Comparison of ENCODE assay signal across 16 cellular contexts in genomic region chr9:107438211-107439030, GRCh38. TPM values are rescaled to one million over a fixed set of nuclear protein-coding genes. Genes with fewer than 3 reads are reported as not detected.
DNase-seq lines count a peak whose midpoint lies in the region; ATAC-seq and TF ChIP-seq lines count a peak whose summit lies in the region.
"Had no signal": no experiment of that assay in that cellular context is flagged by ENCODE, and none has a peak within 500 bp of the region (broad histone marks: within the 10 kb centered on the region; RNA-seq: fewer than 3 reads in every experiment).

No MANE protein-coding gene starts in this region.

- CTCF ChIA-PET in WTC11 (lab: Charles Lee): interaction anchor here (1.1 to 4.2 kb wide), 4 partner anchors 13 to 49 kb away, joined by 6 to 29 read pairs (median 8); no protein-coding TSS in a partner anchor

- no peak overlapping the region for H2AK5ac ChIP-seq in mesenchymal stem cell (ENCODE audit: low read length, severe bottlenecking)

- H3K4me1 Mint-ChIP-seq in WTC11: peaks cover 22% of the 10 kb centered on the region
- no peaks in the 10 kb centered on the region for H3K4me1 Mint-ChIP-seq in stimulated activated naive CD8-positive, alpha-beta T cell treated with anti-CD3 and anti-CD28 coated beads, Interleukin-15, amount 100 ng/mL, for 72 hours
- H3K4me1 Mint-ChIP-seq: activated naive CD4-positive, alpha-beta T cell treated with anti-CD3 and anti-CD28 coated beads, Interleukin-2, amount 10 ng/mL, durations not matched to agents 7 days and 5 days had no signal

- POLR2A ChIA-PET in WTC11 (lab: Charles Lee): no interaction called here

- H3K36me3 ChIP-seq in HUES64 (ENCODE audit: insufficient read depth, low read length): no peaks in the 10 kb centered on the region
- no peaks in the 10 kb centered on the region for H3K36me3 ChIP-seq in mesenchymal stem cell (ENCODE audit: control insufficient read depth in 1 of 2, insufficient read depth in 2 of 2, low read depth in 1 of 2, low read length in 2 of 2)
- no peaks in the 10 kb centered on the region for H3K36me3 ChIP-seq in stomach
- H3K36me3 ChIP-seq: right lobe of liver, WERI-Rb-1 had no signal

- H3K27ac Mint-ChIP-seq in WTC11: peak overlapping the region; percentile 98
- H3K27ac Mint-ChIP-seq in stimulated activated naive CD8-positive, alpha-beta T cell treated with anti-CD3 and anti-CD28 coated beads, Interleukin-15, amount 100 ng/mL, for 72 hours: no peak overlapping the region
- H3K27ac Mint-ChIP-seq: activated naive CD4-positive, alpha-beta T cell treated with anti-CD3 and anti-CD28 coated beads, Interleukin-2, amount 10 ng/mL, durations not matched to agents 7 days and 5 days; dendritic cell treated with granulocyte-macrophage colony-stimulating factor and Interleukin-4, amounts not matched to agents 40 ng/mL and 50 ng/mL, for 4 days had no signal

- no peak for TF ChIP-seq EP300 in stomach (IDR thresholded peaks at IDR 0.05)

- WGBS in HUES64: 32% methylated on average over 6 of the region's 7 CpGs
- 29% methylated on average over 5 of the region's 7 CpGs for WGBS in mesenchymal stem cell
- WGBS in stomach, 5 donors: 54 to 63% (median 62%) methylated on average over 7 of the region's 7 CpGs

- TF ChIP-seq CTCF in WTC11 (IDR thresholded peaks at IDR 0.05) (no peak), stomach (IDR thresholded peaks at IDR 0.05) (no peak)

- no peaks in the 10 kb centered on the region for H3K36me3 Mint-ChIP-seq in WTC11
- H3K36me3 Mint-ChIP-seq: activated naive CD4-positive, alpha-beta T cell treated with anti-CD3 and anti-CD28 coated beads, Interleukin-2, amount 10 ng/mL, durations not matched to agents 7 days and 5 days had no signal

- no peaks in the 10 kb centered on the region for H3K9me3 ChIP-seq in HUES64 (ENCODE audit: insufficient read depth, low read depth, low read length)
- H3K9me3 ChIP-seq in mesenchymal stem cell (ENCODE audit: control insufficient read depth, low read length): no peaks in the 10 kb centered on the region
- no peaks in the 10 kb centered on the region for H3K9me3 ChIP-seq in stomach
- H3K9me3 ChIP-seq: body of pancreas, right lobe of liver had no signal

- H3K27me3 Mint-ChIP-seq in WTC11 (ENCODE audit: low read depth): no peaks in the 10 kb centered on the region
- peaks cover 12% of the 10 kb centered on the region for H3K27me3 Mint-ChIP-seq in stimulated activated naive CD8-positive, alpha-beta T cell treated with anti-CD3 and anti-CD28 coated beads, Interleukin-15, amount 100 ng/mL, for 72 hours
- H3K27me3 Mint-ChIP-seq: activated naive CD4-positive, alpha-beta T cell treated with anti-CD3 and anti-CD28 coated beads, Interleukin-2, amount 10 ng/mL, durations not matched to agents 7 days and 5 days had no signal

- no peak overlapping the region for H3K4me2 ChIP-seq in mesenchymal stem cell (ENCODE audit: low read length, poor library complexity, severe bottlenecking)

- H3K4ac ChIP-seq in mesenchymal stem cell (ENCODE audit: low read depth in 1 of 2, low read length in 2 of 2): no peak overlapping the region

- peak overlapping the region; percentile 60 for H4K8ac ChIP-seq in mesenchymal stem cell (ENCODE audit: low read length)

- H2BK120ac ChIP-seq in mesenchymal stem cell (ENCODE audit: low read depth, low read length): no peak overlapping the region

- TF ChIP-seq POLR2A in stomach (IDR thresholded peaks at IDR 0.05): no peak

- no peak overlapping the region for H2BK5ac ChIP-seq in mesenchymal stem cell (ENCODE audit: low read depth, low read length, poor library complexity, severe bottlenecking)

- DNase-seq in EL (peak; percentile 12), WTC11 (ENCODE audit: low spot score) (peak; percentile 65), mesenchymal stem cell (peak; percentile 88), kidney tubule cell (ENCODE audit: low spot score) (no peak), stomach (no peak)
- DNase-seq in effector CD8-positive, alpha-beta T cell (lab: John Stamatoyannopoulos, UW): no peak
- no peak for DNase-seq in stimulated activated naive CD8-positive, alpha-beta T cell treated with anti-CD3 and anti-CD28 coated beads, Interleukin-15, amount 100 ng/mL, for 72 hours
- DNase-seq: activated naive CD4-positive, alpha-beta T cell treated with anti-CD3 and anti-CD28 coated beads, Interleukin-2, amount 10 ng/mL, durations not matched to agents 7 days and 5 days; body of pancreas; KBM-7; NCI-H2107; right lobe of liver; stimulated activated CD4-positive, alpha-beta T cell treated with anti-CD3 and anti-CD28 coated beads, Interleukin-4, amount 100 ng/mL, for 1 hour; WERI-Rb-1 had no signal

- H3K4me3 ChIP-seq in HUES64 (ENCODE audit: low read length): peak overlapping the region; percentile 18; the same call in 1 of the 2 replicates
- H3K4me3 ChIP-seq in mesenchymal stem cell (ENCODE audit: insufficient read depth in 1 of 2, low read depth in 1 of 2, low read length in 2 of 2): no peak overlapping the region
- no peak overlapping the region for H3K4me3 ChIP-seq in stomach
- H3K4me3 ChIP-seq: body of pancreas, right lobe of liver had no signal

- H3K27ac ChIP-seq in HUES64 (ENCODE audit: low read depth, low read length) (peak overlapping the region; percentile 92; the same call in 1 of the 2 replicates), mesenchymal stem cell (ENCODE audit: low read length, poor library complexity, severe bottlenecking) (no peak overlapping the region), stomach (no peak overlapping the region)
- H3K27ac ChIP-seq: body of pancreas, right lobe of liver, WERI-Rb-1 had no signal

- H3K4me1 ChIP-seq in HUES64 (ENCODE audit: insufficient read depth, low read length): peaks cover 12% of the 10 kb centered on the region
- no peaks in the 10 kb centered on the region for H3K4me1 ChIP-seq in mesenchymal stem cell (ENCODE audit: control insufficient read depth, insufficient read depth, low read depth, low read length)
- peaks cover 0 to 3% (median 2%) of the 10 kb centered on the region in 4 donors for H3K4me1 ChIP-seq in stomach
- H3K4me1 ChIP-seq: body of pancreas, right lobe of liver had no signal

- peak overlapping the region in 1 of 2 experiments; percentile 77 for H2BK12ac ChIP-seq in mesenchymal stem cell (ENCODE audit: low read length in 2 of 2)

- no peak overlapping the region for H3K4me3 Mint-ChIP-seq in WTC11
- no peak overlapping the region for H3K4me3 Mint-ChIP-seq in stimulated activated naive CD8-positive, alpha-beta T cell treated with anti-CD3 and anti-CD28 coated beads, Interleukin-15, amount 100 ng/mL, for 72 hours
- H3K4me3 Mint-ChIP-seq: activated naive CD4-positive, alpha-beta T cell treated with anti-CD3 and anti-CD28 coated beads, Interleukin-2, amount 10 ng/mL, durations not matched to agents 7 days and 5 days; dendritic cell treated with granulocyte-macrophage colony-stimulating factor and Interleukin-4, amounts not matched to agents 40 ng/mL and 50 ng/mL, for 4 days had no signal

- intact Hi-C loops in stomach (cut with DNase I; ENCODE audit: low total_unique reads): no loop called here

- H3K27me3 ChIP-seq in HUES64 (ENCODE audit: insufficient read depth, low read length) (no peaks in the 10 kb centered on the region), mesenchymal stem cell (ENCODE audit: control insufficient read depth in 1 of 2, insufficient read depth in 1 of 2, low read length in 2 of 2) (no peaks in the 10 kb centered on the region), stomach (no peaks in the 10 kb centered on the region)
- H3K27me3 ChIP-seq: body of pancreas, right lobe of liver had no signal

- H3K9ac ChIP-seq in HUES64 (ENCODE audit: low read depth, low read length): peak overlapping the region; percentile 32; the same call in 1 of the 2 replicates
- no peak overlapping the region for H3K9ac ChIP-seq in mesenchymal stem cell (ENCODE audit: low read length)

- no peaks in the 10 kb centered on the region for H3K79me1 ChIP-seq in mesenchymal stem cell (replicated peaks; ENCODE audit: low read length, poor library complexity, severe bottlenecking)

- H3K9me3 Mint-ChIP-seq in WTC11: no peaks in the 10 kb centered on the region
- H3K9me3 Mint-ChIP-seq in stimulated activated naive CD8-positive, alpha-beta T cell treated with anti-CD3 and anti-CD28 coated beads, Interleukin-15, amount 100 ng/mL, for 72 hours: no peaks in the 10 kb centered on the region
- H3K9me3 Mint-ChIP-seq: activated naive CD4-positive, alpha-beta T cell treated with anti-CD3 and anti-CD28 coated beads, Interleukin-2, amount 10 ng/mL, durations not matched to agents 7 days and 5 days; dendritic cell treated with granulocyte-macrophage colony-stimulating factor and Interleukin-4, amounts not matched to agents 40 ng/mL and 50 ng/mL, for 4 days had no signal

- no peak overlapping the region for H2AFZ ChIP-seq in mesenchymal stem cell (ENCODE audit: low read depth, low read length)

- H3K18ac ChIP-seq in mesenchymal stem cell (ENCODE audit: low read depth in 1 of 2, low read length in 2 of 2): peak overlapping the region; percentile 29 to 37

- ATAC-seq in WTC11: peak; percentile 98
- ATAC-seq in stimulated activated naive CD8-positive, alpha-beta T cell treated with anti-CD3 and anti-CD28 coated beads, Interleukin-15, amount 100 ng/mL, for 72 hours: no peak
- ATAC-seq: body of pancreas had no signal

- no peak overlapping the region for H3K14ac ChIP-seq in mesenchymal stem cell (ENCODE audit: low read length in 2 of 2)

- peak overlapping the region; percentile 48 for H2BK15ac ChIP-seq in mesenchymal stem cell (ENCODE audit: low read depth, poor library complexity, severe bottlenecking)

- peak overlapping the region; percentile 61 for H4K91ac ChIP-seq in mesenchymal stem cell (ENCODE audit: low read length)

- H3K23ac ChIP-seq in mesenchymal stem cell (ENCODE audit: low read length in 2 of 2): no peak overlapping the region

TF ChIP-seq in WTC11, 78 proteins besides CTCF, POLR2A, EP300 and RAD21 (continues in another document):
- TF ChIP-seq TEAD1 (CRISPR knock-in tag; IDR thresholded peaks at IDR 0.05): peak; percentile 94

RNA-seq across cellular contexts. Expression of gene KLF4, which starts 51.1 kb away (rescaled TPM):
- 1.5 TPM for polyA plus RNA-seq in HUES64 (2013, experiment 1 of 2)
- 1.7 TPM for polyA plus RNA-seq in HUES64 (2013, experiment 2 of 2)
- total RNA-seq in WTC11 (2021) (5.9 to 8.9 TPM (median 7.6 TPM) in 3 replicates), stomach (100 to 1,000 TPM in 1 of 5 donors, 10 to 100 TPM in 4; 34.8 to 323 (median 58.6) TPM)
- 21.2 TPM for polyA plus RNA-seq in mesenchymal stem cell (2013, experiment 1 of 2)
- polyA plus RNA-seq in mesenchymal stem cell (2013, experiment 2 of 2): 21.0 TPM
- 100 to 1,000 TPM in 1 of 3 donors, 10 to 100 TPM in 2; 18.2 to 150 (median 31.6) TPM for polyA plus RNA-seq in stomach

Comparison
In these comparisons a context has a peak if more than half of its experiments do, and no peak if none do; other contexts are left out.
1. DNase-seq: peak in EL (single experiment), WTC11 (single experiment) and mesenchymal stem cell (single experiment); none in kidney tubule cell (single experiment), effector CD8-positive, alpha-beta T cell (single experiment), stomach (single experiment) and stimulated activated naive CD8-positive, alpha-beta T cell treated with anti-CD3 and anti-CD28 coated beads, Interleukin-15, amount 100 ng/mL, for 72 hours (0 of 2).